ENCODE assay signal across 1 cellular context in genomic region chr11:3186166-3186953, GRCh38.
TF ChIP-seq lines count a peak whose summit lies in the region.

No MANE protein-coding gene starts in this region.

TF ChIP-seq in K562, 482 proteins besides CTCF, POLR2A, EP300 and RAD21:
- TF ChIP-seq ASH1L (IDR thresholded peaks at IDR 0.05; ENCODE audit: borderline replicate concordance, low read depth, partially characterized antibody) (no peak), POLR2H (tag; IDR thresholded peaks at IDR 0.05; ENCODE audit: low read depth) (no peak), FOXK1 (CRISPR knock-in tag; IDR thresholded peaks at IDR 0.05; ENCODE audit: borderline replicate concordance) (no peak), TOE1 (IDR thresholded peaks at IDR 0.05; ENCODE audit: borderline replicate concordance) (no peak), TOE1 (CRISPR knock-in tag; IDR thresholded peaks at IDR 0.05; ENCODE audit: borderline replicate concordance, low read depth) (no peak), CCAR2 (IDR thresholded peaks at IDR 0.05; ENCODE audit: low read depth, low read length) (no peak), ZNF146 (CRISPR knock-in tag; IDR thresholded peaks at IDR 0.05; ENCODE audit: unreplicated experiment) (peak; percentile 96), RBM25 (IDR thresholded peaks at IDR 0.05; ENCODE audit: low read depth, low read length, severe bottlenecking) (peak; percentile 35), KDM4B (IDR thresholded peaks at IDR 0.05; ENCODE audit: borderline replicate concordance in 2 of 2, low read depth in 1 of 2) (no peak)
